In the genomic region with DNA sequence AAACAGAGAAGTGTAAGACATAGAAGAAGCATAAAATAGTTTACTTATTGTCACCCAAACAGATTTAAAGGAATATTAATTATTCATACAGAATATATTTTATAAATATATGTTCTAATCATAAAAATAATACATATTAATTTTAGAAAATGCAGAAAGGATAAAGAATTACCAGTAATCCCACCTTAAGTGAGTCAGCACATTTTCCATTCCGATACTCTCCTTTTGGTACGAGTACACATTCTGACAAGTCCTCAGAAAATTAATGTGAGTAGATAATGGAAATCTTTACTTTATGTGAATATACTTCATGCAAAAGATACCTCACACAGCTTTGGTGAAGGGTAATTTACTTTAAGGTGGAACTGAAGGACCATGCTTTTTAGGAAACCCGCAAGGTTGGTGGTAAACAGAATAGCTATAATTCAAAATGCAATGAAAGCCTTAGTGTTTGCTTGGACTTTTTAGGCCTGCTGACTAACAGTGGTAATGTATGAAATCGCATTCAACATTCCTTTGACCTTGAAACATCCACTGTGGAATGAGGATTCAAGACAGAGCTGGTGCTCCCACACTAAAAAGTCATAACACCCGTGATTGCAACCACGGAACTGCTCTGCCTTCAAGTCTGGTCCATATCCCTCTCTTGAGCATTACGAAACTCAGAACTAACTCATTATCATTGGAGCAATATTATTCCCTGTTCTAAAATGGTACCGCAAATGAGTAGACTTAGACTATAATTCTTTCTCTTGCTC, we compare ENCODE assay signal across 33 cellular contexts. TPM values are rescaled to one million over a fixed set of nuclear protein-coding genes. Genes with fewer than 3 reads are reported as not detected.
DNase-seq lines count a peak whose midpoint lies in the region; ATAC-seq, FAIRE-seq and TF ChIP-seq lines count a peak whose summit lies in the region.
"Had no signal": no experiment of that assay in that cellular context is flagged by ENCODE, and none has a peak within 500 bp of the region (broad histone marks: within the 10 kb centered on the region; RNA-seq: fewer than 3 reads in every experiment).

No MANE protein-coding gene starts in this region.

- H3K36me3 Mint-ChIP-seq in astrocyte (ENCODE audit: low read depth, unreplicated experiment) = no peaks in the 10 kb centered on the region

- 97% methylated on average over 8 of the region's 8 CpGs for WGBS in HepG2 (ENCODE audit: low lambda C conversion rate)
- WGBS in right lobe of liver (ENCODE audit: insufficient coverage, low coverage, low lambda C conversion rate, missing lambda C conversion rate) = 87% methylated on average over 8 of the region's 8 CpGs

- no peak for TF ChIP-seq CTCF in HepG2 (CRISPR knock-in tag; IDR thresholded peaks at IDR 0.05)
- no peak for TF ChIP-seq CTCF in right lobe of liver (IDR thresholded peaks at IDR 0.05)
- no peak for TF ChIP-seq CTCF in astrocyte (IDR thresholded peaks at IDR 0.05; ENCODE audit: insufficient read depth, low read depth, low read length)
- TF ChIP-seq CTCF in foreskin fibroblast (IDR thresholded peaks at IDR 0.05; ENCODE audit: low read depth, low read length) = no peak
- TF ChIP-seq CTCF in lower lobe of right lung (IDR thresholded peaks at IDR 0.05) = no peak
- no peak for TF ChIP-seq CTCF in dorsolateral prefrontal cortex (IDR thresholded peaks at IDR 0.05 in 54 of 56, conservative IDR thresholded peaks at IDR 0.05 in 2 of 56; ENCODE audit: low read depth in 1 of 56, partially characterized antibody in 56 of 56)

- DNase-seq in HepG2 (ENCODE audit: low spot score) (no peak), right lobe of liver (no peak), astrocyte (ENCODE audit: low read depth) (peak; percentile 80), foreskin fibroblast (peak; percentile 72 to 80), D341Med (ENCODE audit: low spot score) (no peak), lower lobe of right lung (no peak), dorsolateral prefrontal cortex (no peak)
- DNase-seq: 8988T; activated CD4-positive, alpha-beta T cell treated with anti-CD3 and anti-CD28 coated beads, Interleukin-2, amount 10 ng/mL, durations not matched to agents 24 days and 14 days; activated CD8-positive, alpha-beta memory T cell treated with anti-CD3 and anti-CD28 coated beads, Interleukin-2, amount 50 U/mL, for 4 hours; activated gamma-delta T cell treated with Interleukin-2 at 50 U/mL for 16 hours; anterior cingulate cortex; Kasumi-1; mesendoderm; natural killer cell; NCI-H1092; NCI-H2081; NCI-H510A; NK-92 treated with Interleukin-12 subunit alpha and Interleukin-12 subunit beta, amount 100 ng/mL, for 24 hours; posterior cingulate gyrus; RPMI8226; stimulated activated CD4-positive, alpha-beta T cell treated with anti-CD3 and anti-CD28 coated beads, Interleukin-4, amount 100 ng/mL, for 1 hour; stimulated activated naive CD8-positive, alpha-beta T cell treated with anti-CD3 and anti-CD28 coated beads, Interleukin-15, amount 100 ng/mL, for 72 hours; SW 1271; upper lobe of left lung had no signal

- H3K9me3 ChIP-seq in HepG2 (ENCODE audit: low read length) (no peaks in the 10 kb centered on the region), right lobe of liver (no peaks in the 10 kb centered on the region), astrocyte (ENCODE audit: insufficient read depth, low read depth, low read length) (no peaks in the 10 kb centered on the region), lower lobe of right lung (no peaks in the 10 kb centered on the region)
- H3K9me3 ChIP-seq: gastroesophageal sphincter, upper lobe of left lung had no signal

- FAIRE-seq in HepG2 (lab: Jason Lieb, UNC) = no peak
- FAIRE-seq in astrocyte (lab: Jason Lieb, UNC) = no peak
- FAIRE-seq: colon, endometrium, GM18507 had no signal

- H3K36me3 ChIP-seq in HepG2 (replicated peaks in 1 of 2; ENCODE audit: control insufficient read depth in 1 of 2, insufficient read depth in 2 of 2, low read length in 2 of 2) = peaks cover 13 to 64% of the 10 kb centered on the region in 2 experiments
- peaks cover 0 to 37% (median 0%) of the 10 kb centered on the region in 4 donors for H3K36me3 ChIP-seq in right lobe of liver
- peaks cover 12% of the 10 kb centered on the region for H3K36me3 ChIP-seq in astrocyte (ENCODE audit: insufficient read depth, low read length)
- H3K36me3 ChIP-seq in lower lobe of right lung = peaks cover 50% of the 10 kb centered on the region

- H3K4me3 ChIP-seq in HepG2 (replicated peaks in 1 of 3; ENCODE audit: insufficient read depth in 1 of 3, low read depth in 2 of 3, low read length in 3 of 3) (no peak overlapping the region), right lobe of liver (no peak overlapping the region), astrocyte (ENCODE audit: insufficient read depth, low read depth, low read length) (no peak overlapping the region), foreskin fibroblast (ENCODE audit: low read depth in 1 of 2, low read length in 2 of 2) (no peak overlapping the region), lower lobe of right lung (no peak overlapping the region), dorsolateral prefrontal cortex (no peak overlapping the region)
- H3K4me3 ChIP-seq: gastroesophageal sphincter, skin epidermis, upper lobe of left lung had no signal

- H3K27ac ChIP-seq in HepG2 (ENCODE audit: extremely low read length, insufficient read depth, low read length) (peak overlapping the region; percentile 0), right lobe of liver (no peak overlapping the region), astrocyte (ENCODE audit: low read depth, low read length) (peak overlapping the region; percentile 20), lower lobe of right lung (no peak overlapping the region), dorsolateral prefrontal cortex (no peak overlapping the region)
- H3K27ac ChIP-seq: gastroesophageal sphincter, skin epidermis, upper lobe of left lung had no signal

- no peaks in the 10 kb centered on the region for H3K9me3 Mint-ChIP-seq in astrocyte (ENCODE audit: unreplicated experiment)
- H3K9me3 Mint-ChIP-seq: activated CD4-positive, alpha-beta T cell treated with anti-CD3 and anti-CD28 coated beads, Interleukin-2, amount 10 ng/mL, durations not matched to agents 24 days and 14 days; CD14-positive monocyte; natural killer cell; stimulated activated naive CD8-positive, alpha-beta T cell treated with anti-CD3 and anti-CD28 coated beads, Interleukin-15, amount 100 ng/mL, for 72 hours had no signal

- H3K4me1 ChIP-seq in HepG2 (ENCODE audit: insufficient read depth, low read length) = no peaks in the 10 kb centered on the region
- no peaks in the 10 kb centered on the region for H3K4me1 ChIP-seq in right lobe of liver
- H3K4me1 ChIP-seq in astrocyte (ENCODE audit: insufficient read depth, low read length) = peaks cover 4% of the 10 kb centered on the region
- no peaks in the 10 kb centered on the region for H3K4me1 ChIP-seq in lower lobe of right lung
- H3K4me1 ChIP-seq: upper lobe of left lung had no signal

- CTCF ChIA-PET in HepG2 (lab: Yijun Ruan, JAX; ENCODE audit: low intra/inter-chr PET ratio, low total read pairs) = no interaction called here

- H3K9ac ChIP-seq in HepG2 (ENCODE audit: insufficient read depth, low read depth, low read length) (no peak overlapping the region), astrocyte (ENCODE audit: low read length) (no peak overlapping the region)

- TF ChIP-seq POLR2A in HepG2 (IDR thresholded peaks at IDR 0.05; ENCODE audit: insufficient read depth in 1 of 2, low read depth in 2 of 2, low read length in 2 of 2) (no peak), right lobe of liver (IDR thresholded peaks at IDR 0.05) (no peak)

- no peak overlapping the region for H3K4me3 Mint-ChIP-seq in astrocyte (ENCODE audit: unreplicated experiment)
- H3K4me3 Mint-ChIP-seq: activated CD4-positive, alpha-beta T cell treated with anti-CD3 and anti-CD28 coated beads, Interleukin-2, amount 10 ng/mL, durations not matched to agents 24 days and 14 days; CD14-positive monocyte; natural killer cell; stimulated activated naive CD8-positive, alpha-beta T cell treated with anti-CD3 and anti-CD28 coated beads, Interleukin-15, amount 100 ng/mL, for 72 hours had no signal

- no TSS peak for BruUV-seq in HepG2 (replicated peaks; lab: Mats Ljungman, UMichigan)

- no peak overlapping the region for H3K4me2 ChIP-seq in HepG2 (ENCODE audit: low read depth, low read length)
- no peak overlapping the region for H3K4me2 ChIP-seq in astrocyte (ENCODE audit: low read length)

- POLR2A ChIA-PET in HepG2 (lab: Yijun Ruan, JAX) = no interaction called here

- H3K79me2 ChIP-seq in HepG2 (ENCODE audit: insufficient read depth, low read length) = no peaks in the 10 kb centered on the region
- no peaks in the 10 kb centered on the region for H3K79me2 ChIP-seq in astrocyte (ENCODE audit: insufficient read depth, low read length)

- intact Hi-C loops in HepG2 (cut with micrococcal nuclease; ENCODE audit: unreplicated experiment) = no loop called here
- intact Hi-C loops in right lobe of liver (cut with DNase I) = no loop called here
- intact Hi-C loops in lower lobe of right lung (cut with DNase I) = no loop called here
- intact Hi-C loops in dorsolateral prefrontal cortex (cut with DNase I) = no loop called here

- no peak overlapping the region for H2AFZ ChIP-seq in HepG2 (ENCODE audit: low read length)
- no peak overlapping the region for H2AFZ ChIP-seq in astrocyte (ENCODE audit: low read depth, low read length)

- no peaks in the 10 kb centered on the region for H3K27me3 Mint-ChIP-seq in astrocyte (ENCODE audit: low read depth, unreplicated experiment)
- H3K27me3 Mint-ChIP-seq: activated CD4-positive, alpha-beta T cell treated with anti-CD3 and anti-CD28 coated beads, Interleukin-2, amount 10 ng/mL, durations not matched to agents 24 days and 14 days; stimulated activated naive CD8-positive, alpha-beta T cell treated with anti-CD3 and anti-CD28 coated beads, Interleukin-15, amount 100 ng/mL, for 72 hours had no signal

- H4K20me1 ChIP-seq in HepG2 (ENCODE audit: insufficient read depth, low read length) = no peaks in the 10 kb centered on the region; the same call in 1 of the 2 replicates
- H4K20me1 ChIP-seq in astrocyte (ENCODE audit: insufficient read depth, low read length) = no peaks in the 10 kb centered on the region

- TF ChIP-seq EP300 in HepG2 (IDR thresholded peaks at IDR 0.05; ENCODE audit: low read depth in 2 of 2, low read length in 2 of 2) = no peak
- no peak for TF ChIP-seq EP300 in HepG2 (CRISPR knock-in tag; IDR thresholded peaks at IDR 0.05; ENCODE audit: borderline replicate concordance)

- peaks cover 14% of the 10 kb centered on the region for H3K4me1 Mint-ChIP-seq in astrocyte (ENCODE audit: low read depth, unreplicated experiment)
- H3K4me1 Mint-ChIP-seq: activated CD4-positive, alpha-beta T cell treated with anti-CD3 and anti-CD28 coated beads, Interleukin-2, amount 10 ng/mL, durations not matched to agents 24 days and 14 days; CD14-positive monocyte; natural killer cell; stimulated activated naive CD8-positive, alpha-beta T cell treated with anti-CD3 and anti-CD28 coated beads, Interleukin-15, amount 100 ng/mL, for 72 hours had no signal

- ATAC-seq in HepG2 = no peak
- no peak for ATAC-seq in right lobe of liver
- no peak for ATAC-seq in GM21423 (IDR thresholded peaks at IDR 0.05; ENCODE audit: unreplicated experiment)
- ATAC-seq in lower lobe of right lung = no peak
- ATAC-seq: gastroesophageal sphincter; natural killer cell; stimulated activated naive CD8-positive, alpha-beta T cell treated with anti-CD3 and anti-CD28 coated beads, Interleukin-15, amount 100 ng/mL, for 72 hours had no signal

- no peak for TF ChIP-seq RAD21 in HepG2 (CRISPR knock-in tag; IDR thresholded peaks at IDR 0.05)

- H3K27ac Mint-ChIP-seq in astrocyte (ENCODE audit: unreplicated experiment) = peak overlapping the region; percentile 84
- H3K27ac Mint-ChIP-seq: activated CD4-positive, alpha-beta T cell treated with anti-CD3 and anti-CD28 coated beads, Interleukin-2, amount 10 ng/mL, durations not matched to agents 24 days and 14 days; CD14-positive monocyte; natural killer cell; stimulated activated naive CD8-positive, alpha-beta T cell treated with anti-CD3 and anti-CD28 coated beads, Interleukin-15, amount 100 ng/mL, for 72 hours had no signal

- H3K27me3 ChIP-seq in HepG2 (ENCODE audit: control insufficient read depth in 1 of 2, insufficient read depth in 2 of 2, low read length in 2 of 2) = no peaks in the 10 kb centered on the region
- no peaks in the 10 kb centered on the region for H3K27me3 ChIP-seq in right lobe of liver
- H3K27me3 ChIP-seq in astrocyte (ENCODE audit: insufficient read depth, low read length) = no peaks in the 10 kb centered on the region
- H3K27me3 ChIP-seq in lower lobe of right lung (ENCODE audit: low read depth) = no peaks in the 10 kb centered on the region
- H3K27me3 ChIP-seq in dorsolateral prefrontal cortex = no peaks in the 10 kb centered on the region
- H3K27me3 ChIP-seq: gastroesophageal sphincter, upper lobe of left lung had no signal

- in situ Hi-C loops in HepG2 (cut with HindIII; ENCODE audit: extremely low pct_ligation_motif_present, low pct_unique_long_range_greater_than_20kb) = no loop called here

RNA-seq across cellular contexts. Expression of gene HTR2B, which starts 28.1 kb away (rescaled TPM):
- total RNA-seq in HepG2 (2016; rRNA removed; fragmentation: Illumina TruSeq; extraction: Trizol) (not detected in 2 replicates), right lobe of liver (under 1 TPM; 0.09 to 0.99 (median 0.45) TPM), astrocyte (0.27 TPM in 1 of 2 replicates, not detected in the other), lower lobe of right lung (0.65 TPM), dorsolateral prefrontal cortex (under 1 TPM in 39 of 120 experiments, not detected in 81; 0.18 to 0.66 (median 0.33) TPM)
- not detected in 2 replicates for total RNA-seq in HepG2 (2016; cell fraction: cytosol; rRNA removed; fragmentation: Illumina TruSeq; extraction: Trizol; ENCODE audit: low read depth)
- total RNA-seq in HepG2 (2016; cell fraction: insoluble cytoplasmic fraction; rRNA removed; fragmentation: Illumina TruSeq; extraction: Trizol) = not detected in 2 replicates
- total RNA-seq in HepG2 (2016; cell fraction: membrane; rRNA removed; fragmentation: Illumina TruSeq; extraction: Trizol) = not detected in 2 replicates
- total RNA-seq in HepG2 (2016; cell fraction: nucleus; rRNA removed; fragmentation: Illumina TruSeq; extraction: Trizol) = not detected in 2 replicates
- polyA plus RNA-seq in HepG2 (2011; rRNA removed) = 0.03 and 0.08 TPM in 2 replicates
- not detected in 2 replicates for polyA plus RNA-seq in HepG2 (2011; cell fraction: cytosol; rRNA removed)
- polyA plus RNA-seq in HepG2 (2011; cell fraction: nucleus; rRNA removed) = not detected in 2 replicates
- not detected in 2 replicates for polyA plus RNA-seq in HepG2 (2012)
- not detected in 2 replicates for polyA plus RNA-seq in HepG2 (2016; cell fraction: cytosol; fragmentation: Illumina TruSeq; extraction: Trizol; ENCODE audit: low read depth)
- polyA plus RNA-seq in HepG2 (2016; cell fraction: insoluble cytoplasmic fraction; fragmentation: Illumina TruSeq; extraction: Trizol; ENCODE audit: low read depth) = not detected in 2 replicates
- not detected in 2 replicates for polyA plus RNA-seq in HepG2 (2016; cell fraction: membrane; fragmentation: Illumina TruSeq; extraction: Trizol; ENCODE audit: low read depth)
- not detected in 2 replicates for polyA plus RNA-seq in HepG2 (2016; cell fraction: nucleus; fragmentation: Illumina TruSeq; extraction: Trizol; ENCODE audit: insufficient read depth, low read depth)
- polyA minus RNA-seq in HepG2 (2011; rRNA and poly(A)+ RNA removed; ENCODE audit: low replicate concordance) = not detected in 2 replicates
- not detected in 2 replicates for polyA minus RNA-seq in HepG2 (2011; cell fraction: cytosol; rRNA and poly(A)+ RNA removed)
- not detected in 2 replicates for polyA minus RNA-seq in HepG2 (2011; cell fraction: nucleus; rRNA and poly(A)+ RNA removed)
- total RNA-seq: HT1080, natural killer cell had no signal
- polyA plus RNA-seq: CD14-positive monocyte had no signal

RNA-seq across cellular contexts. Expression of gene ARMC9, which starts 45.5 kb away (rescaled TPM):
- total RNA-seq in HepG2 (2016; rRNA removed; fragmentation: Illumina TruSeq; extraction: Trizol) (12.8 and 14.5 TPM in 2 replicates), right lobe of liver (1 to 10 TPM; 1.5 to 7.7 (median 2.4) TPM), astrocyte (42.7 and 52.4 TPM in 2 replicates), lower lobe of right lung (43.1 TPM), dorsolateral prefrontal cortex (10 to 100 TPM; 18.3 to 77.0 (median 52.4) TPM)
- 5.3 and 5.6 TPM in 2 replicates for total RNA-seq in HepG2 (2016; cell fraction: cytosol; rRNA removed; fragmentation: Illumina TruSeq; extraction: Trizol; ENCODE audit: low read depth)
- total RNA-seq in HepG2 (2016; cell fraction: insoluble cytoplasmic fraction; rRNA removed; fragmentation: Illumina TruSeq; extraction: Trizol) = 10.9 and 12.6 TPM in 2 replicates
- total RNA-seq in HepG2 (2016; cell fraction: membrane; rRNA removed; fragmentation: Illumina TruSeq; extraction: Trizol) = 4.9 and 6.6 TPM in 2 replicates
- 17.4 and 18.3 TPM in 2 replicates for total RNA-seq in HepG2 (2016; cell fraction: nucleus; rRNA removed; fragmentation: Illumina TruSeq; extraction: Trizol)
- 7.0 and 9.1 TPM in 2 replicates for polyA plus RNA-seq in HepG2 (2011; rRNA removed)
- 5.7 and 7.4 TPM in 2 replicates for polyA plus RNA-seq in HepG2 (2011; cell fraction: cytosol; rRNA removed)
- polyA plus RNA-seq in HepG2 (2011; cell fraction: nucleus; rRNA removed) = 11.9 and 14.3 TPM in 2 replicates
- polyA plus RNA-seq in HepG2 (2012) = 5.8 and 6.7 TPM in 2 replicates
- polyA plus RNA-seq in HepG2 (2016; cell fraction: cytosol; fragmentation: Illumina TruSeq; extraction: Trizol; ENCODE audit: low read depth) = 1.2 and 1.3 TPM in 2 replicates
- polyA plus RNA-seq in HepG2 (2016; cell fraction: insoluble cytoplasmic fraction; fragmentation: Illumina TruSeq; extraction: Trizol; ENCODE audit: low read depth) = 8.7 and 10.7 TPM in 2 replicates
- polyA plus RNA-seq in HepG2 (2016; cell fraction: membrane; fragmentation: Illumina TruSeq; extraction: Trizol; ENCODE audit: low read depth) = 1.9 and 3.0 TPM in 2 replicates
- polyA plus RNA-seq in HepG2 (2016; cell fraction: nucleus; fragmentation: Illumina TruSeq; extraction: Trizol; ENCODE audit: insufficient read depth, low read depth) = 10.3 and 16.0 TPM in 2 replicates
- 27.1 and 32.1 TPM in 2 replicates for polyA minus RNA-seq in HepG2 (2011; rRNA and poly(A)+ RNA removed; ENCODE audit: low replicate concordance)
- polyA minus RNA-seq in HepG2 (2011; cell fraction: cytosol; rRNA and poly(A)+ RNA removed) = 5.9 and 7.2 TPM in 2 replicates
- 29.2 and 35.8 TPM in 2 replicates for polyA minus RNA-seq in HepG2 (2011; cell fraction: nucleus; rRNA and poly(A)+ RNA removed)

Comparison
In these comparisons a context has a peak if more than half of its experiments do, and no peak if none do; other contexts are left out.
1. H3K27ac ChIP-seq: peak in HepG2 (single experiment) and astrocyte (single experiment); none in right lobe of liver (0 of 3), lower lobe of right lung (single experiment) and dorsolateral prefrontal cortex (0 of 59).
2. DNase-seq: peak in astrocyte (single experiment) and foreskin fibroblast (2 of 2); none in HepG2 (single experiment), right lobe of liver (0 of 3), D341Med (single experiment), lower lobe of right lung (single experiment) and dorsolateral prefrontal cortex (0 of 10).